ENCODE assay signal across 14 cellular contexts in genomic region chr1:67524143-67525052, GRCh38.
DNase-seq lines count a peak whose midpoint lies in the region; ATAC-seq, FAIRE-seq and TF ChIP-seq lines count a peak whose summit lies in the region.
"Had no signal": no experiment of that assay in that cellular context is flagged by ENCODE, and none has a peak within 500 bp of the region (broad histone marks: within the 10 kb centered on the region; RNA-seq: fewer than 3 reads in every experiment).

No MANE protein-coding gene starts in this region.

- POLR2A ChIA-PET in IMR-90 (lab: Charles Lee; ENCODE audit: unreplicated experiment), result no interaction called here

- TF ChIP-seq CTCF in D721Med (IDR thresholded peaks at IDR 0.05; ENCODE audit: insufficient read depth, missing control alignments) (peak; percentile 18), IMR-90 (conservative IDR thresholded peaks at IDR 0.05; ENCODE audit: low read depth, low read length) (0 out of 2 replicates have a peak, but pooled peaks have one; percentile 22), astrocyte of the spinal cord (IDR thresholded peaks at IDR 0.05; ENCODE audit: low read depth, low read length) (peak; percentile 31), lung (IDR thresholded peaks at IDR 0.05; ENCODE audit: control extremely low read depth, extremely low read depth) (no peak)

- H4K8ac ChIP-seq in IMR-90 (ENCODE audit: low read depth in 2 of 2, low read length in 2 of 2), result no peak overlapping the region

- H3K9ac ChIP-seq in IMR-90 (ENCODE audit: low read depth, low read length), result no peak overlapping the region

- no peak overlapping the region for H3K56ac ChIP-seq in IMR-90 (ENCODE audit: extremely low read depth, insufficient read depth, low read length)

- H4K5ac ChIP-seq in IMR-90 (ENCODE audit: low read depth, low read length), result no peak overlapping the region

- no peak overlapping the region for H2BK15ac ChIP-seq in IMR-90 (ENCODE audit: low read depth, low read length)

- peak overlapping the region; percentile 16 for H2AFZ ChIP-seq in IMR-90 (replicated peaks; ENCODE audit: low read length, poor library complexity)

- H3K4me3 ChIP-seq in IMR-90 (ENCODE audit: insufficient read depth, low read depth, low read length), result no peak overlapping the region
- H3K4me3 ChIP-seq in astrocyte of the spinal cord (ENCODE audit: low read depth, low read length), result no peak overlapping the region
- no peak overlapping the region for H3K4me3 ChIP-seq in lung
- H3K4me3 ChIP-seq: HAP-1, thoracic aorta had no signal

- intact Hi-C loops in IMR-90 (cut with micrococcal nuclease), result no loop called here

- H2BK120ac ChIP-seq in IMR-90 (ENCODE audit: low read depth, low read length), result no peak overlapping the region

- FAIRE-seq in D721Med (lab: Jason Lieb, UNC), result no peak

- H3K23ac ChIP-seq in IMR-90 (ENCODE audit: low read depth, low read length), result no peak overlapping the region

- H3K36me3 ChIP-seq in IMR-90 (ENCODE audit: control insufficient read depth, insufficient read depth, low read length) (no peaks in the 10 kb centered on the region), lung (ENCODE audit: control insufficient read depth in 2 of 2, insufficient read depth in 2 of 2, low read length in 2 of 2) (no peaks in the 10 kb centered on the region)
- H3K36me3 ChIP-seq: HAP-1, thoracic aorta had no signal

- no peaks in the 10 kb centered on the region for H4K20me1 ChIP-seq in IMR-90 (ENCODE audit: insufficient read depth, low read length)

- no peak overlapping the region for H3K27ac ChIP-seq in IMR-90 (ENCODE audit: insufficient read depth, low read length)
- H3K27ac ChIP-seq in lung (ENCODE audit: low read depth in 1 of 2, low read length in 1 of 2), result no peak overlapping the region
- H3K27ac ChIP-seq: thoracic aorta had no signal

- in situ Hi-C loops in IMR-90 (cut with MboI; ENCODE audit: low sequenced_read_pairs), result loop anchor here (10.0 to 25.0 kb wide), 2 partner anchors 580 to 838 kb away; no protein-coding TSS in a partner anchor
- in situ Hi-C loops in astrocyte of the spinal cord (cut with HindIII; ENCODE audit: low sequenced_read_pairs), result no loop called here

- no peak overlapping the region for H2BK20ac ChIP-seq in IMR-90 (ENCODE audit: low read depth, low read length)

- peak; percentile 40 for ATAC-seq in IMR-90 (ENCODE audit: low read depth)
- ATAC-seq in lung (ENCODE audit: insufficient read depth, low FRiP score), result peak; percentile 39
- no peak for ATAC-seq in HG02610 (IDR thresholded peaks at IDR 0.05; ENCODE audit: unreplicated experiment)
- no peak for ATAC-seq in GM19328 (IDR thresholded peaks at IDR 0.05; ENCODE audit: unreplicated experiment)
- ATAC-seq: naive thymus-derived CD8-positive, alpha-beta T cell had no signal

- H3K79me1 ChIP-seq in IMR-90 (ENCODE audit: low read depth in 1 of 2, low read length in 2 of 2), result no peaks in the 10 kb centered on the region

- no peaks in the 10 kb centered on the region for H3K9me3 ChIP-seq in IMR-90 (ENCODE audit: control insufficient read depth, insufficient read depth, low read length)
- H3K9me3 ChIP-seq in lung (ENCODE audit: control insufficient read depth in 2 of 2, insufficient read depth in 1 of 2, low read length in 1 of 2), result no peaks in the 10 kb centered on the region
- H3K9me3 ChIP-seq: Caco-2, HAP-1, thoracic aorta had no signal

- H3K18ac ChIP-seq in IMR-90 (ENCODE audit: low read depth, low read length), result no peak overlapping the region

- H4K91ac ChIP-seq in IMR-90 (ENCODE audit: insufficient read depth, low read depth, low read length), result no peak overlapping the region

- TF ChIP-seq POLR2A in IMR-90 (IDR thresholded peaks at IDR 0.05; ENCODE audit: low read depth, low read length), result no peak

- no peak overlapping the region for H2BK5ac ChIP-seq in IMR-90 (ENCODE audit: low read depth, low read length, poor library complexity, severe bottlenecking)

- no TSS peak for BruUV-seq in IMR-90 (replicated peaks; lab: Mats Ljungman, UMichigan)

- no peaks in the 10 kb centered on the region for H3K4me1 ChIP-seq in IMR-90 (ENCODE audit: control insufficient read depth, insufficient read depth, low read length)
- no peaks in the 10 kb centered on the region for H3K4me1 ChIP-seq in lung (ENCODE audit: control insufficient read depth in 2 of 2, insufficient read depth in 2 of 2, low read length in 2 of 2)

- no peaks in the 10 kb centered on the region; the same call in 1 of the 2 replicates for H3K9me1 ChIP-seq in IMR-90 (ENCODE audit: insufficient read depth, low read length)

- H3K4ac ChIP-seq in IMR-90 (ENCODE audit: low read depth, low read length), result no peak overlapping the region

- WGBS in IMR-90 (ENCODE audit: extremely low coverage in 2 of 2, insufficient read length in 1 of 2), 2 experiments, result 60% methylated on average over 4 of the region's 7 CpGs; no CpG with 5 or more reads in 1 of the 2 experiments
- WGBS in lung, 2 donors, result 59 to 74% methylated on average over 7 of the region's 7 CpGs

- H3K14ac ChIP-seq in IMR-90 (replicated peaks; ENCODE audit: low read depth, low read length), result no peak overlapping the region

- CTCF ChIA-PET in IMR-90 (lab: Yijun Ruan, JAX), result interaction anchor here (1.9 kb wide), 1 partner anchor 14 kb away, joined by 7 read pairs; no protein-coding TSS in a partner anchor

- TF ChIP-seq RAD21 in IMR-90 (IDR thresholded peaks at IDR 0.05; ENCODE audit: low read length), result no peak

- H2AK9ac ChIP-seq in IMR-90 (replicated peaks; ENCODE audit: low read depth, low read length, poor library complexity), result no peak overlapping the region

- H3K27me3 ChIP-seq in IMR-90 (ENCODE audit: control insufficient read depth, insufficient read depth, low read length) (peaks cover 6% of the 10 kb centered on the region; the same call in 1 of the 2 replicates), lung (ENCODE audit: control insufficient read depth, insufficient read depth) (no peaks in the 10 kb centered on the region)

- no peak for DNase-seq in D721Med (ENCODE audit: insufficient read length, low spot score)
- DNase-seq in IMR-90, result no peak
- no peak for DNase-seq in astrocyte of the spinal cord (ENCODE audit: low read depth, low spot score)
- DNase-seq in lung (ENCODE audit: low spot score), result no peak
- DNase-seq in NCI-H510A treated with DMSO at 0.1 percent for 48 hours (lab: John Stamatoyannopoulos, UW), result no peak
- no peak for DNase-seq in activated CD4-positive, CD25-positive, alpha-beta regulatory T cell (lab: John Stamatoyannopoulos, UW)
- DNase-seq: activated T-cell treated with anti-CD3 and anti-CD28 coated beads, Interleukin-2, amount 50 U/mL, for 48 hours; Caco-2; hippocampal formation; naive thymus-derived CD8-positive, alpha-beta T cell had no signal

- dilution Hi-C loops in IMR-90 (cut with HindIII; ENCODE audit: low sequenced_read_pairs, unreplicated experiment), result no loop called here

- H2AK5ac ChIP-seq in IMR-90 (ENCODE audit: low read depth, low read length), result no peak overlapping the region

- no peak overlapping the region for H3K4me2 ChIP-seq in IMR-90 (ENCODE audit: low read depth, low read length)

TF ChIP-seq in IMR-90, 13 proteins besides CTCF, POLR2A, EP300 and RAD21:
- TF ChIP-seq, protein P1, sequence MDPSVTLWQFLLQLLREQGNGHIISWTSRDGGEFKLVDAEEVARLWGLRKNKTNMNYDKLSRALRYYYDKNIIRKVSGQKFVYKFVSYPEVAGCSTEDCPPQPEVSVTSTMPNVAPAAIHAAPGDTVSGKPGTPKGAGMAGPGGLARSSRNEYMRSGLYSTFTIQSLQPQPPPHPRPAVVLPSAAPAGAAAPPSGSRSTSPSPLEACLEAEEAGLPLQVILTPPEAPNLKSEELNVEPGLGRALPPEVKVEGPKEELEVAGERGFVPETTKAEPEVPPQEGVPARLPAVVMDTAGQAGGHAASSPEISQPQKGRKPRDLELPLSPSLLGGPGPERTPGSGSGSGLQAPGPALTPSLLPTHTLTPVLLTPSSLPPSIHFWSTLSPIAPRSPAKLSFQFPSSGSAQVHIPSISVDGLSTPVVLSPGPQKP (IDR thresholded peaks at IDR 0.05; ENCODE audit: borderline replicate concordance, low read depth, low read length), result no peak
- TF ChIP-seq CEBPB (IDR thresholded peaks at IDR 0.05; ENCODE audit: low read depth, low read length) (no peak), NFE2L2 (IDR thresholded peaks at IDR 0.05; ENCODE audit: low read depth, low read length) (no peak), MAFK (IDR thresholded peaks at IDR 0.05; ENCODE audit: low read depth, low read length) (no peak), BHLHE40 (IDR thresholded peaks at IDR 0.05; ENCODE audit: low read depth, low read length) (no peak), FOS (IDR thresholded peaks at IDR 0.05; ENCODE audit: low read depth, low read length) (no peak), SMC3 (IDR thresholded peaks at IDR 0.05; ENCODE audit: low read depth, low read length) (no peak), MXI1 (IDR thresholded peaks at IDR 0.05; ENCODE audit: borderline replicate concordance, low read depth, low read length) (no peak), CHD1 (IDR thresholded peaks at IDR 0.05; ENCODE audit: low read depth, low read length) (no peak), RCOR1 (IDR thresholded peaks at IDR 0.05; ENCODE audit: insufficient replicate concordance, low read length) (no peak), MAZ (IDR thresholded peaks at IDR 0.05; ENCODE audit: borderline replicate concordance, low read depth, low read length) (no peak)
- TF ChIP-seq, protein P2, sequence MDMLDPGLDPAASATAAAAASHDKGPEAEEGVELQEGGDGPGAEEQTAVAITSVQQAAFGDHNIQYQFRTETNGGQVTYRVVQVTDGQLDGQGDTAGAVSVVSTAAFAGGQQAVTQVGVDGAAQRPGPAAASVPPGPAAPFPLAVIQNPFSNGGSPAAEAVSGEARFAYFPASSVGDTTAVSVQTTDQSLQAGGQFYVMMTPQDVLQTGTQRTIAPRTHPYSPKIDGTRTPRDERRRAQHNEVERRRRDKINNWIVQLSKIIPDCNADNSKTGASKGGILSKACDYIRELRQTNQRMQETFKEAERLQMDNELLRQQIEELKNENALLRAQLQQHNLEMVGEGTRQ (IDR thresholded peaks at IDR 0.05; ENCODE audit: low read depth, low read length), result no peak

Comparison
In these comparisons a context has a peak if more than half of its experiments do, and no peak if none do; other contexts are left out.
1. ATAC-seq: peak in IMR-90 (single experiment) and lung (single experiment); none in HG02610 (single experiment) and GM19328 (single experiment).